Comparison of ENCODE assay signal across 13 cellular contexts in the genomic region with DNA sequence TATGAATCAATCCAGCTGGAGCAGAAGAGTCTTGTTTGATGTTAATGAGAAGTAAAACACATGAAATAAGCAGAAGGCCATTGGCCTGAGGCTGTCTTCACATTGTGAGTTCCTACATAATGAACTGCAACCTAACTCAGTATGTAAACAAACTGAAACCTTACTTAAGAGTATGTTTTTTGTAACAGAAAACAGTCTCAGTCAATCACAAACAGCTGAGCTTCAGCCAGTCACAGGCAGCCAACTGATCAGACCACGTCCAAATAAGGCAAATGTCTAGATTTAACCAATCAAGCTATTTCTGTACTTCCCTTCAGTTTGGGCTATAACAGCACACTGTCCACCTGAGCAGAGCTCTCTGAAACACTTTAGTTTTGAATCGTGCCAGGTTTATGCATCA.
DNase-seq lines count a peak whose midpoint lies in the region; ATAC-seq and TF ChIP-seq lines count a peak whose summit lies in the region.
"Had no signal": no experiment of that assay in that cellular context is flagged by ENCODE, and none has a peak within 500 bp of the region (broad histone marks: within the 10 kb centered on the region; RNA-seq: fewer than 3 reads in every experiment).

No MANE protein-coding gene starts in this region.

- no peaks in the 10 kb centered on the region for H3K36me3 Mint-ChIP-seq in activated T-helper 1 cell treated with anti-CD3 and anti-CD28 coated beads, Interleukin-12 subunit alpha, Interleukin-12 subunit beta, Interleukin-2, Interleukin-4 antibody, amounts not matched to agents 30 ng/mL and 10 ng/mL and 1 ng/mL, durations not matched to agents 14 hours and 24 hours and 36 hours (ENCODE audit: low read depth)

- TF ChIP-seq EP300 in sigmoid colon (IDR thresholded peaks at IDR 0.05): no peak

- no peak for TF ChIP-seq POLR2A in sigmoid colon (IDR thresholded peaks at IDR 0.05)

- no peaks in the 10 kb centered on the region for H3K4me1 ChIP-seq in sigmoid colon

- H3K27me3 Mint-ChIP-seq in activated T-helper 1 cell treated with anti-CD3 and anti-CD28 coated beads, Interleukin-12 subunit alpha, Interleukin-12 subunit beta, Interleukin-2, Interleukin-4 antibody, amounts not matched to agents 30 ng/mL and 10 ng/mL and 1 ng/mL, durations not matched to agents 14 hours and 24 hours and 36 hours (ENCODE audit: insufficient read depth): no peaks in the 10 kb centered on the region

- no peak overlapping the region for H3K4me3 Mint-ChIP-seq in activated T-helper 1 cell treated with anti-CD3 and anti-CD28 coated beads, Interleukin-12 subunit alpha, Interleukin-12 subunit beta, Interleukin-2, Interleukin-4 antibody, amounts not matched to agents 30 ng/mL and 10 ng/mL and 1 ng/mL, durations not matched to agents 14 hours and 24 hours and 36 hours
- H3K4me3 Mint-ChIP-seq: endodermal cell had no signal

- peak; percentile 80 for ATAC-seq in GM18873 (IDR thresholded peaks at IDR 0.05; ENCODE audit: low FRiP score, unreplicated experiment)
- ATAC-seq in GM21825 (IDR thresholded peaks at IDR 0.05; ENCODE audit: unreplicated experiment): peak; percentile 96
- ATAC-seq in HG03439 (IDR thresholded peaks at IDR 0.05; ENCODE audit: unreplicated experiment): peak; percentile 90

- H3K4me3 ChIP-seq in epithelial cell of esophagus (ENCODE audit: low read length) (no peak overlapping the region), sigmoid colon (no peak overlapping the region)

- no peaks in the 10 kb centered on the region for H3K4me1 Mint-ChIP-seq in activated T-helper 1 cell treated with anti-CD3 and anti-CD28 coated beads, Interleukin-12 subunit alpha, Interleukin-12 subunit beta, Interleukin-2, Interleukin-4 antibody, amounts not matched to agents 30 ng/mL and 10 ng/mL and 1 ng/mL, durations not matched to agents 14 hours and 24 hours and 36 hours (ENCODE audit: low read depth)

- DNase-seq in epithelial cell of esophagus (ENCODE audit: low read depth): peak; percentile 17
- DNase-seq in activated T-helper 1 cell treated with anti-CD3 and anti-CD28 coated beads, Interleukin-12 subunit alpha, Interleukin-12 subunit beta, Interleukin-2, Interleukin-4 antibody, amounts not matched to agents 30 ng/mL and 10 ng/mL and 1 ng/mL, durations not matched to agents 14 hours and 24 hours and 36 hours (ENCODE audit: low spot score): no peak
- no peak for DNase-seq in SW480 (ENCODE audit: low spot score)
- DNase-seq in sigmoid colon: no peak
- no peak for DNase-seq in NCI-H2227 treated with DMSO at 0.1 percent for 48 hours (lab: John Stamatoyannopoulos, UW)
- DNase-seq: activated naive CD4-positive, alpha-beta T cell treated with Interleukin-2 at 50 U/mL for 16 hours; DND-41; endodermal cell; NCI-H526 treated with DMSO at 0.1 percent for 48 hours had no signal

- no peaks in the 10 kb centered on the region for H3K9me3 Mint-ChIP-seq in activated T-helper 1 cell treated with anti-CD3 and anti-CD28 coated beads, Interleukin-12 subunit alpha, Interleukin-12 subunit beta, Interleukin-2, Interleukin-4 antibody, amounts not matched to agents 30 ng/mL and 10 ng/mL and 1 ng/mL, durations not matched to agents 14 hours and 24 hours and 36 hours
- H3K9me3 Mint-ChIP-seq: endodermal cell had no signal

- no peak for TF ChIP-seq CTCF in epithelial cell of esophagus (IDR thresholded peaks at IDR 0.05; ENCODE audit: insufficient read depth, low read depth, low read length, missing control alignments)
- TF ChIP-seq CTCF in sigmoid colon (IDR thresholded peaks at IDR 0.05): no peak

- H3K27ac ChIP-seq in sigmoid colon: no peak overlapping the region
- H3K27ac ChIP-seq: VCaP had no signal

- intact Hi-C loops in activated T-helper 1 cell treated with anti-CD3 and anti-CD28 coated beads, Interleukin-12 subunit alpha, Interleukin-12 subunit beta, Interleukin-2, Interleukin-4 antibody, amounts not matched to agents 30 ng/mL and 10 ng/mL and 1 ng/mL, durations not matched to agents 14 hours and 24 hours and 36 hours (cut with micrococcal nuclease): no loop called here
- intact Hi-C loops in sigmoid colon (cut with DNase I): no loop called here

- 48 to 58% methylated on average over 2 of the region's 2 CpGs for WGBS in sigmoid colon, 2 donors

- H3K27ac Mint-ChIP-seq in activated T-helper 1 cell treated with anti-CD3 and anti-CD28 coated beads, Interleukin-12 subunit alpha, Interleukin-12 subunit beta, Interleukin-2, Interleukin-4 antibody, amounts not matched to agents 30 ng/mL and 10 ng/mL and 1 ng/mL, durations not matched to agents 14 hours and 24 hours and 36 hours: no peak overlapping the region
- H3K27ac Mint-ChIP-seq: endodermal cell had no signal

- H3K36me3 ChIP-seq in sigmoid colon: no peaks in the 10 kb centered on the region

- H3K27me3 ChIP-seq in sigmoid colon: no peaks in the 10 kb centered on the region

- no peaks in the 10 kb centered on the region for H3K9me3 ChIP-seq in sigmoid colon
